Comparison of ENCODE assay signal across 1 cellular context in genomic region chr17:36498155-36498554, GRCh38.
TF ChIP-seq lines count a peak whose summit lies in the region.

No MANE protein-coding gene starts in this region.

TF ChIP-seq in GM23338, 12 proteins besides CTCF, POLR2A, EP300 and RAD21 (continued from another document):
- TF ChIP-seq NANOG (IDR thresholded peaks at IDR 0.05; ENCODE audit: borderline replicate concordance) (no peak), ZNF331 (CRISPR knock-in tag; IDR thresholded peaks at IDR 0.05; ENCODE audit: low read depth) (no peak), ZNF462 (CRISPR knock-in tag; IDR thresholded peaks at IDR 0.05) (no peak), REST (IDR thresholded peaks at IDR 0.05; ENCODE audit: unreplicated experiment) (no peak), POLR2AphosphoS5 (IDR thresholded peaks at IDR 0.05; ENCODE audit: low read depth) (no peak), EZH2 (IDR thresholded peaks at IDR 0.05; ENCODE audit: low read depth, unreplicated experiment) (no peak)
